In genomic region chr1:93979718-93980319, GRCh38 we compare ENCODE assay signal across 10 cellular contexts.
DNase-seq lines count a peak whose midpoint lies in the region; ATAC-seq and TF ChIP-seq lines count a peak whose summit lies in the region.
"Had no signal": no experiment of that assay in that cellular context is flagged by ENCODE, and none has a peak within 500 bp of the region (broad histone marks: within the 10 kb centered on the region; RNA-seq: fewer than 3 reads in every experiment).

No MANE protein-coding gene starts in this region.

- no peak for ATAC-seq in GM18519 (IDR thresholded peaks at IDR 0.05; ENCODE audit: low FRiP score, unreplicated experiment)
- no peak for ATAC-seq in GM18907 (IDR thresholded peaks at IDR 0.05; ENCODE audit: unreplicated experiment)
- ATAC-seq in HG03460 (IDR thresholded peaks at IDR 0.05; ENCODE audit: unreplicated experiment): no peak

- no peak overlapping the region for H3K4me3 ChIP-seq in ACC112 (ENCODE audit: low read depth, low read length)

- peak overlapping the region; percentile 11 for H2AFZ ChIP-seq in ACC112 (ENCODE audit: low read length, unreplicated experiment)

- H3K27me3 ChIP-seq in ACC112 (ENCODE audit: insufficient read depth, low read length): no peaks in the 10 kb centered on the region

- intact Hi-C loops in activated naive CD4-positive, alpha-beta T cell treated with anti-CD3 and anti-CD28 coated beads for 36 hours (cut with micrococcal nuclease): no loop called here

- no peak for TF ChIP-seq CTCF in chondrocyte (IDR thresholded peaks at IDR 0.05)

- peaks cover 27% of the 10 kb centered on the region for H3K4me1 ChIP-seq in ACC112 (ENCODE audit: control insufficient read depth, insufficient read depth, low read length, unreplicated experiment)

- H3K27ac ChIP-seq in ACC112 (ENCODE audit: low read depth, low read length): no peak overlapping the region
- H3K27ac ChIP-seq: C4-2B had no signal

- no peaks in the 10 kb centered on the region for H3K36me3 Mint-ChIP-seq in chondrocyte (ENCODE audit: low read depth)
- H3K36me3 Mint-ChIP-seq in activated naive CD4-positive, alpha-beta T cell treated with anti-CD3 and anti-CD28 coated beads for 36 hours (ENCODE audit: low read depth): no peaks in the 10 kb centered on the region

- CTCF ChIA-PET in activated naive CD4-positive, alpha-beta T cell treated with anti-CD3 and anti-CD28 coated beads for 36 hours (lab: Charles Lee): interaction anchor here (1.8 kb wide), 1 partner anchor 60 kb away, joined by 7 read pairs; no protein-coding TSS in a partner anchor

- no peaks in the 10 kb centered on the region for H3K27me3 Mint-ChIP-seq in chondrocyte (ENCODE audit: low read depth)
- H3K27me3 Mint-ChIP-seq in activated naive CD4-positive, alpha-beta T cell treated with anti-CD3 and anti-CD28 coated beads for 36 hours (ENCODE audit: low read depth): no peaks in the 10 kb centered on the region

- no peak overlapping the region for H3K4me3 Mint-ChIP-seq in chondrocyte (ENCODE audit: unreplicated experiment)
- H3K4me3 Mint-ChIP-seq in activated naive CD4-positive, alpha-beta T cell treated with anti-CD3 and anti-CD28 coated beads for 36 hours: no peak overlapping the region
- H3K4me3 Mint-ChIP-seq: activated CD4-positive, alpha-beta memory T cell treated with anti-CD3 and anti-CD28 coated beads, Interleukin-2, amount 10 ng/mL, durations not matched to agents 7 days and 5 days had no signal

- no peaks in the 10 kb centered on the region for H3K79me2 ChIP-seq in ACC112 (ENCODE audit: control insufficient read depth, insufficient read depth, low read length, unreplicated experiment)

- H3K36me3 ChIP-seq in ACC112 (ENCODE audit: insufficient read depth, low read length): no peaks in the 10 kb centered on the region

- DNase-seq in NCI-H2029 (lab: John Stamatoyannopoulos, UW) (peak; percentile 71), chondrocyte (ENCODE audit: low spot score) (no peak), medulla oblongata (ENCODE audit: extremely low spot score) (peak; percentile 3)
- DNase-seq in activated naive CD4-positive, alpha-beta T cell treated with anti-CD3 and anti-CD28 coated beads for 36 hours: no peak
- DNase-seq: activated CD4-positive, alpha-beta memory T cell treated with anti-CD3 and anti-CD28 coated beads, Interleukin-2, amount 10 ng/mL, durations not matched to agents 7 days and 5 days had no signal

- peaks cover 38% of the 10 kb centered on the region for H3K4me1 Mint-ChIP-seq in chondrocyte (ENCODE audit: low read depth)
- no peaks in the 10 kb centered on the region for H3K4me1 Mint-ChIP-seq in activated naive CD4-positive, alpha-beta T cell treated with anti-CD3 and anti-CD28 coated beads for 36 hours (ENCODE audit: low read depth)
- H3K4me1 Mint-ChIP-seq: activated CD4-positive, alpha-beta memory T cell treated with anti-CD3 and anti-CD28 coated beads, Interleukin-2, amount 10 ng/mL, durations not matched to agents 7 days and 5 days had no signal

- H3K9me3 Mint-ChIP-seq in chondrocyte (ENCODE audit: low read depth): no peaks in the 10 kb centered on the region
- no peaks in the 10 kb centered on the region for H3K9me3 Mint-ChIP-seq in activated naive CD4-positive, alpha-beta T cell treated with anti-CD3 and anti-CD28 coated beads for 36 hours
- H3K9me3 Mint-ChIP-seq: activated CD4-positive, alpha-beta memory T cell treated with anti-CD3 and anti-CD28 coated beads, Interleukin-2, amount 10 ng/mL, durations not matched to agents 7 days and 5 days had no signal

- H3K27ac Mint-ChIP-seq in chondrocyte (ENCODE audit: unreplicated experiment): peak overlapping the region; percentile 82
- H3K27ac Mint-ChIP-seq in activated naive CD4-positive, alpha-beta T cell treated with anti-CD3 and anti-CD28 coated beads for 36 hours: no peak overlapping the region
- H3K27ac Mint-ChIP-seq: activated CD4-positive, alpha-beta memory T cell treated with anti-CD3 and anti-CD28 coated beads, Interleukin-2, amount 10 ng/mL, durations not matched to agents 7 days and 5 days had no signal

Comparison
In these comparisons a context has a peak if more than half of its experiments do, and no peak if none do; other contexts are left out.
1. DNase-seq: peak in NCI-H2029 (single experiment) and medulla oblongata (single experiment); none in chondrocyte (single experiment) and activated naive CD4-positive, alpha-beta T cell treated with anti-CD3 and anti-CD28 coated beads for 36 hours (single experiment).